Comparison of ENCODE assay signal across 11 cellular contexts in the genomic region with DNA sequence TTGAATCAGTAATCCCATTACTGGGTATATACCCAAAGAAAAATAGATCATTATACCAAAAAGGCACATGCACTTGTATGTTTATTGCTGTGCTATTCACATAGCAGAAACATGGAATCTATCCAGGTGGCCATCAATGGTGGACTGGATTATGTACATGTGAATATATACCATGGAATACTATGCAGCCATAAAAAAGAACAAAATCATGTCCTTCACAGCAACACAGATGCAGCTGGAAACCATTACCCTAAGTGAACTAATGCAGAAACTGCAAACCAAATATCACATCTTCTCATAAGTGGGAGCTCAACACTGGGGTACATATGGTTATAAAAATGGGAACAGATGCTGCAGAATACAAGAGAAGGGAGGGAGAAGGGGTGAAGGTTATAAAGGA.
"Had no signal": no experiment of that assay in that cellular context is flagged by ENCODE, and none has a peak within 500 bp of the region (broad histone marks: within the 10 kb centered on the region; RNA-seq: fewer than 3 reads in every experiment).

No MANE protein-coding gene starts in this region.

- DNase-seq: GM23248, GOT3, H7, H9, HCEC 1CT, HFFc6 had no signal

- H2AFZ ChIP-seq: GM23248, GM23338 had no signal

- H3K4me3 ChIP-seq: GM23248, GM23338, HAP-1 had no signal

- FAIRE-seq: H1, H54 had no signal

- H3K9ac ChIP-seq: GM23248 had no signal

- H3K9me3 ChIP-seq: HAP-1 had no signal

- H3K4me2 ChIP-seq: GM23338 had no signal

- ATAC-seq: GM23338, HCT116 had no signal

- H3K27ac ChIP-seq: GM23248 had no signal

- H3K4me1 ChIP-seq: HAP-1 had no signal
